20 cellular contexts compared by ENCODE assay signal in the genomic region with DNA sequence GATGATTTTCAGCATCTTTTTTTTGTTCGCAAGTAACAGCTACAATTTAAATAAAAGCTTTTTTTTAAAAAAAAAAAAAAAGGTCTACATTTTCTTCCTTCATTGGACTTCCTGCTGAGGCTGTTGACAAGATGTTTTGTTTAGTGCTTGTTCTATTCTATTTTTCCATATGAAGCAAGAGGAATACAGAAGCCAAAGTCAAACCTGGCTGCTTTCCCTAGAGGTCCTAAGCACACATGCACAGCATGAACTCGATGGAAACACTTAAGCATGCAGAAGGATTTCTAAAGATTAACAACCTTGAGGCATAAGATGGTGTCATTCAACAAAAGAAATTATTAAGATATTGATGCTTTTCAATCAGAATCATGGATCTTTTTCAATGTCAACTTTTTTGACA.
"Had no signal": no experiment of that assay in that cellular context is flagged by ENCODE, and none has a peak within 500 bp of the region (broad histone marks: within the 10 kb centered on the region; RNA-seq: fewer than 3 reads in every experiment).

No MANE protein-coding gene starts in this region.

- H3K36me3 ChIP-seq: SJSA1 had no signal

- H3K9me3 ChIP-seq: SJSA1 had no signal

- ATAC-seq: T-cell had no signal

- H3K27me3 ChIP-seq: SJSA1 had no signal

- H3K4me3 ChIP-seq: SJSA1, SK-N-MC had no signal

- DNase-seq: KBM-7, MV-4-11, NCI-H1048, NCI-H1105, NCI-H1436 treated with DMSO at 0.1 percent for 48 hours, NCI-H1694, NCI-H187 treated with DMSO at 0.1 percent for 48 hours, NCI-H2029 treated with DMSO at 0.1 percent for 48 hours, NCI-H226, NCI-H446, NCI-H510A, NCI-H524 treated with DMSO at 0.1 percent for 48 hours, NCI-H82, Right ventricle myocardium superior, RPMI8226, SIG-M5, T-cell had no signal

- H3K27ac ChIP-seq: HL-60, SJSA1, SK-N-MC had no signal
